2 cellular contexts compared by ENCODE assay signal in the genomic region with DNA sequence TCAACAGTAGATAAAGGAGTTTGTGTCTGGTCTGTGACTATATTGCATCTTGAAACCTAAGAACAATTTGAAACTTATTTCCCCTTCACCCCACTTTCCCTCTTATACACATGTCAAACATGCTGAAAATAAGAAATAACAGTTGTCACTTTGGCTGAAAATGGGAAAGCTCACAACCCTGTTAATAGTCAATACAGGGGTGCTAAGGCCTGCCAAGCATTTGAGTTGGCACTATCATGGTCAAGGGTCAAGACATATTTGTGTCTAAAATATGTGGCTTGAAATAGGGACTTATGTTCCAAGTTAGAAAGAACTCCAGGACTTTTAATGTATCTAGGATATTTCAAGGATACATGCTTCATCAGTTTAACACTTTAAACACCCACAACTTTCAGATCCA.
TF ChIP-seq lines count a peak whose summit lies in the region.

No MANE protein-coding gene starts in this region.

TF ChIP-seq in liver, 16 proteins besides CTCF, POLR2A, EP300 and RAD21 (continued from another document):
- TF ChIP-seq JUND (IDR thresholded peaks at IDR 0.05) (no peak), RXRA (IDR thresholded peaks at IDR 0.05) (peak; percentile 23 to 61), HNF4A (conservative IDR thresholded peaks at IDR 0.05) (peak; percentile 62 to 81), YY1 (IDR thresholded peaks at IDR 0.05) (peak; percentile 50), EGR1 (IDR thresholded peaks at IDR 0.05; ENCODE audit: low read depth in 2 of 2) (no peak), FOXA1 (IDR thresholded peaks at IDR 0.05) (peak; percentile 31), TAF1 (conservative IDR thresholded peaks at IDR 0.05) (no peak), HNF4G (IDR thresholded peaks at IDR 0.05) (no peak), FOXA2 (IDR thresholded peaks at IDR 0.05) (peak; percentile 52), SP1 (IDR thresholded peaks at IDR 0.05) (peak; percentile 35), NR2F2 (IDR thresholded peaks at IDR 0.05) (no peak)
- TF ChIP-seq, protein P1, sequence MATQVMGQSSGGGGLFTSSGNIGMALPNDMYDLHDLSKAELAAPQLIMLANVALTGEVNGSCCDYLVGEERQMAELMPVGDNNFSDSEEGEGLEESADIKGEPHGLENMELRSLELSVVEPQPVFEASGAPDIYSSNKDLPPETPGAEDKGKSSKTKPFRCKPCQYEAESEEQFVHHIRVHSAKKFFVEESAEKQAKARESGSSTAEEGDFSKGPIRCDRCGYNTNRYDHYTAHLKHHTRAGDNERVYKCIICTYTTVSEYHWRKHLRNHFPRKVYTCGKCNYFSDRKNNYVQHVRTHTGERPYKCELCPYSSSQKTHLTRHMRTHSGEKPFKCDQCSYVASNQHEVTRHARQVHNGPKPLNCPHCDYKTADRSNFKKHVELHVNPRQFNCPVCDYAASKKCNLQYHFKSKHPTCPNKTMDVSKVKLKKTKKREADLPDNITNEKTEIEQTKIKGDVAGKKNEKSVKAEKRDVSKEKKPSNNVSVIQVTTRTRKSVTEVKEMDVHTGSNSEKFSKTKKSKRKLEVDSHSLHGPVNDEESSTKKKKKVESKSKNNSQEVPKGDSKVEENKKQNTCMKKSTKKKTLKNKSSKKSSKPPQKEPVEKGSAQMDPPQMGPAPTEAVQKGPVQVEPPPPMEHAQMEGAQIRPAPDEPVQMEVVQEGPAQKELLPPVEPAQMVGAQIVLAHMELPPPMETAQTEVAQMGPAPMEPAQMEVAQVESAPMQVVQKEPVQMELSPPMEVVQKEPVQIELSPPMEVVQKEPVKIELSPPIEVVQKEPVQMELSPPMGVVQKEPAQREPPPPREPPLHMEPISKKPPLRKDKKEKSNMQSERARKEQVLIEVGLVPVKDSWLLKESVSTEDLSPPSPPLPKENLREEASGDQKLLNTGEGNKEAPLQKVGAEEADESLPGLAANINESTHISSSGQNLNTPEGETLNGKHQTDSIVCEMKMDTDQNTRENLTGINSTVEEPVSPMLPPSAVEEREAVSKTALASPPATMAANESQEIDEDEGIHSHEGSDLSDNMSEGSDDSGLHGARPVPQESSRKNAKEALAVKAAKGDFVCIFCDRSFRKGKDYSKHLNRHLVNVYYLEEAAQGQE (IDR thresholded peaks at IDR 0.05), result no peak
- TF ChIP-seq, protein P2, sequence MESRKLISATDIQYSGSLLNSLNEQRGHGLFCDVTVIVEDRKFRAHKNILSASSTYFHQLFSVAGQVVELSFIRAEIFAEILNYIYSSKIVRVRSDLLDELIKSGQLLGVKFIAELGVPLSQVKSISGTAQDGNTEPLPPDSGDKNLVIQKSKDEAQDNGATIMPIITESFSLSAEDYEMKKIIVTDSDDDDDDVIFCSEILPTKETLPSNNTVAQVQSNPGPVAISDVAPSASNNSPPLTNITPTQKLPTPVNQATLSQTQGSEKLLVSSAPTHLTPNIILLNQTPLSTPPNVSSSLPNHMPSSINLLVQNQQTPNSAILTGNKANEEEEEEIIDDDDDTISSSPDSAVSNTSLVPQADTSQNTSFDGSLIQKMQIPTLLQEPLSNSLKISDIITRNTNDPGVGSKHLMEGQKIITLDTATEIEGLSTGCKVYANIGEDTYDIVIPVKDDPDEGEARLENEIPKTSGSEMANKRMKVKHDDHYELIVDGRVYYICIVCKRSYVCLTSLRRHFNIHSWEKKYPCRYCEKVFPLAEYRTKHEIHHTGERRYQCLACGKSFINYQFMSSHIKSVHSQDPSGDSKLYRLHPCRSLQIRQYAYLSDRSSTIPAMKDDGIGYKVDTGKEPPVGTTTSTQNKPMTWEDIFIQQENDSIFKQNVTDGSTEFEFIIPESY (IDR thresholded peaks at IDR 0.05), result peak; percentile 42
- TF ChIP-seq, protein P3, sequence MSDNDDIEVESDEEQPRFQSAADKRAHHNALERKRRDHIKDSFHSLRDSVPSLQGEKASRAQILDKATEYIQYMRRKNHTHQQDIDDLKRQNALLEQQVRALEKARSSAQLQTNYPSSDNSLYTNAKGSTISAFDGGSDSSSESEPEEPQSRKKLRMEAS (IDR thresholded peaks at IDR 0.05), result no peak
- TF ChIP-seq, protein P4, sequence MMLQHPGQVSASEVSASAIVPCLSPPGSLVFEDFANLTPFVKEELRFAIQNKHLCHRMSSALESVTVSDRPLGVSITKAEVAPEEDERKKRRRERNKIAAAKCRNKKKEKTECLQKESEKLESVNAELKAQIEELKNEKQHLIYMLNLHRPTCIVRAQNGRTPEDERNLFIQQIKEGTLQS (IDR thresholded peaks at IDR 0.05), result no peak

TF ChIP-seq in HepG2, 621 proteins besides CTCF, POLR2A, EP300 and RAD21:
- TF ChIP-seq MAZ (IDR thresholded peaks at IDR 0.05; ENCODE audit: borderline replicate concordance, low read depth, low read length) (no peak), MAZ (CRISPR knock-in tag; IDR thresholded peaks at IDR 0.05; ENCODE audit: low read depth) (no peak), ZNF253 (CRISPR knock-in tag; IDR thresholded peaks at IDR 0.05; ENCODE audit: borderline replicate concordance) (no peak), ESRRA (CRISPR knock-in tag; IDR thresholded peaks at IDR 0.05; ENCODE audit: low read depth) (no peak), TBX2 (CRISPR knock-in tag; IDR thresholded peaks at IDR 0.05; ENCODE audit: borderline replicate concordance) (no peak), TCF7 (IDR thresholded peaks at IDR 0.05; ENCODE audit: low read depth) (no peak), RCOR2 (CRISPR knock-in tag; IDR thresholded peaks at IDR 0.05) (no peak)
- TF ChIP-seq, protein P5, sequence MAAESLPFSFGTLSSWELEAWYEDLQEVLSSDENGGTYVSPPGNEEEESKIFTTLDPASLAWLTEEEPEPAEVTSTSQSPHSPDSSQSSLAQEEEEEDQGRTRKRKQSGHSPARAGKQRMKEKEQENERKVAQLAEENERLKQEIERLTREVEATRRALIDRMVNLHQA (CRISPR knock-in tag; IDR thresholded peaks at IDR 0.05), result no peak
- TF ChIP-seq, protein P6, sequence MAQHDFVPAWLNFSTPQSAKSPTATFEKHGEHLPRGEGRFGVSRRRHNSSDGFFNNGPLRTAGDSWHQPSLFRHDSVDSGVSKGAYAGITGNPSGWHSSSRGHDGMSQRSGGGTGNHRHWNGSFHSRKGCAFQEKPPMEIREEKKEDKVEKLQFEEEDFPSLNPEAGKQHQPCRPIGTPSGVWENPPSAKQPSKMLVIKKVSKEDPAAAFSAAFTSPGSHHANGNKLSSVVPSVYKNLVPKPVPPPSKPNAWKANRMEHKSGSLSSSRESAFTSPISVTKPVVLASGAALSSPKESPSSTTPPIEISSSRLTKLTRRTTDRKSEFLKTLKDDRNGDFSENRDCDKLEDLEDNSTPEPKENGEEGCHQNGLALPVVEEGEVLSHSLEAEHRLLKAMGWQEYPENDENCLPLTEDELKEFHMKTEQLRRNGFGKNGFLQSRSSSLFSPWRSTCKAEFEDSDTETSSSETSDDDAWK (CRISPR knock-in tag; IDR thresholded peaks at IDR 0.05), result no peak
